Comparison of ENCODE assay signal across 14 cellular contexts in the genomic region with DNA sequence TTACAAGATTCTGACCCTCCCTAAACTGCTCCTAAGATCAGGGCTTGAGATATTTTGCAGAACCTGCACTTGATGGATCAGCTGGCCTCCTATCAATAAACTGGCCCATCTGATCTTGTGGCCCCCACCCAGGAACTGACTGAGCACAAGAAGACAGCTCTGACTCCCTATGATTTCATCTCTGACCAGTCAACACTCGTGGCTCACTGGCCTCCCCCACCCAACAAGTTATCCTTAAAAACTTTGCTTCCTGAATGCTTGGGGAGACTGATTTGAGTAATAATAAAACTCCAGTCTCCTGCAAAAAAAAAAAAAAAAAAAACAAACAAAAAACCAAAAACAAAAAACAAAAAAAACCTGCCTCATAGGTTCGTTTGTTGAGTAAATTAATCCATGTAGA. TPM values are rescaled to one million over a fixed set of nuclear protein-coding genes. Genes with fewer than 3 reads are reported as not detected.
"Had no signal": no experiment of that assay in that cellular context is flagged by ENCODE, and none has a peak within 500 bp of the region (broad histone marks: within the 10 kb centered on the region; RNA-seq: fewer than 3 reads in every experiment).

No MANE protein-coding gene starts in this region.

RNA-seq across cellular contexts. Expression of gene ACTL8, which starts 8.9 kb away (rescaled TPM):
- total RNA-seq: stomach, subcutaneous adipose tissue, suprapubic skin, temporal lobe, thoracic aorta, thyroid gland, tibial nerve, transverse colon, upper lobe of left lung, upper lobe of right lung, ureter, urinary bladder, uterus, vagina had no signal
- polyA plus RNA-seq: stomach, urinary bladder had no signal
